17 cellular contexts compared by ENCODE assay signal in genomic region chr2:102138331-102138730, GRCh38. TPM values are rescaled to one million over a fixed set of nuclear protein-coding genes. Genes with fewer than 3 reads are reported as not detected.
DNase-seq lines count a peak whose midpoint lies in the region; ATAC-seq and TF ChIP-seq lines count a peak whose summit lies in the region.
"Had no signal": no experiment of that assay in that cellular context is flagged by ENCODE, and none has a peak within 500 bp of the region (broad histone marks: within the 10 kb centered on the region; RNA-seq: fewer than 3 reads in every experiment).

No MANE protein-coding gene starts in this region.

- no peak overlapping the region for H3K4me3 ChIP-seq in NB4 (ENCODE audit: low read depth, low read length)
- H3K4me3 ChIP-seq: HAP-1, heart left ventricle, uterus had no signal

- peaks cover 26% of the 10 kb centered on the region for H3K9me3 Mint-ChIP-seq in activated T-cell treated with anti-CD3 and anti-CD28 coated beads, Interleukin-2, amount 50 U/mL, for 4 hours
- H3K9me3 Mint-ChIP-seq in activated naive CD8-positive, alpha-beta T cell treated with anti-CD3 and anti-CD28 coated beads, Interleukin-2, amount 50 U/mL, for 24 hours: peaks cover 27% of the 10 kb centered on the region
- no peaks in the 10 kb centered on the region for H3K9me3 Mint-ChIP-seq in stimulated activated effector memory CD8-positive, alpha-beta T cell treated with anti-CD3 and anti-CD28 coated beads, Interleukin-12 subunit alpha, Interleukin-12 subunit beta, amount 100 ng/mL, for 72 hours
- H3K9me3 Mint-ChIP-seq in stimulated activated naive B cell treated with anti-CD40 and anti-IgM and Interleukin-4, amounts not matched to agents 10 μg/mL and 1 μg/mL and 100 μg/mL, for 72 hours: peaks cover 7 to 9% of the 10 kb centered on the region in 2 donors

- peaks cover 43% of the 10 kb centered on the region for H3K4me1 Mint-ChIP-seq in activated T-cell treated with anti-CD3 and anti-CD28 coated beads, Interleukin-2, amount 50 U/mL, for 4 hours (ENCODE audit: low read depth)
- peaks cover 57% of the 10 kb centered on the region for H3K4me1 Mint-ChIP-seq in activated naive CD8-positive, alpha-beta T cell treated with anti-CD3 and anti-CD28 coated beads, Interleukin-2, amount 50 U/mL, for 24 hours
- peaks cover 47% of the 10 kb centered on the region for H3K4me1 Mint-ChIP-seq in stimulated activated effector memory CD8-positive, alpha-beta T cell treated with anti-CD3 and anti-CD28 coated beads, Interleukin-12 subunit alpha, Interleukin-12 subunit beta, amount 100 ng/mL, for 72 hours
- peaks cover 10 to 15% of the 10 kb centered on the region in 2 donors for H3K4me1 Mint-ChIP-seq in stimulated activated naive B cell treated with anti-CD40 and anti-IgM and Interleukin-4, amounts not matched to agents 10 μg/mL and 1 μg/mL and 100 μg/mL, for 72 hours

- H3K27me3 Mint-ChIP-seq in activated T-cell treated with anti-CD3 and anti-CD28 coated beads, Interleukin-2, amount 50 U/mL, for 4 hours (ENCODE audit: low read depth): peaks cover 20% of the 10 kb centered on the region
- peaks cover 36% of the 10 kb centered on the region for H3K27me3 Mint-ChIP-seq in activated naive CD8-positive, alpha-beta T cell treated with anti-CD3 and anti-CD28 coated beads, Interleukin-2, amount 50 U/mL, for 24 hours
- peaks cover 37 to 39% of the 10 kb centered on the region in 2 donors for H3K27me3 Mint-ChIP-seq in stimulated activated naive B cell treated with anti-CD40 and anti-IgM and Interleukin-4, amounts not matched to agents 10 μg/mL and 1 μg/mL and 100 μg/mL, for 72 hours

- H3K36me3 Mint-ChIP-seq in activated T-cell treated with anti-CD3 and anti-CD28 coated beads, Interleukin-2, amount 50 U/mL, for 4 hours (ENCODE audit: insufficient read depth): peaks cover 11% of the 10 kb centered on the region
- peaks cover 22% of the 10 kb centered on the region for H3K36me3 Mint-ChIP-seq in activated naive CD8-positive, alpha-beta T cell treated with anti-CD3 and anti-CD28 coated beads, Interleukin-2, amount 50 U/mL, for 24 hours (ENCODE audit: low read depth)
- H3K36me3 Mint-ChIP-seq in stimulated activated effector memory CD8-positive, alpha-beta T cell treated with anti-CD3 and anti-CD28 coated beads, Interleukin-12 subunit alpha, Interleukin-12 subunit beta, amount 100 ng/mL, for 72 hours: peaks cover 6% of the 10 kb centered on the region
- peaks cover 4 to 5% of the 10 kb centered on the region in 2 donors for H3K36me3 Mint-ChIP-seq in stimulated activated naive B cell treated with anti-CD40 and anti-IgM and Interleukin-4, amounts not matched to agents 10 μg/mL and 1 μg/mL and 100 μg/mL, for 72 hours

- no peak for TF ChIP-seq POLR2A in NB4 (IDR thresholded peaks at IDR 0.05; ENCODE audit: extremely low read depth, insufficient read length)

- H3K4me3 Mint-ChIP-seq in activated T-cell treated with anti-CD3 and anti-CD28 coated beads, Interleukin-2, amount 50 U/mL, for 4 hours: peak overlapping the region; percentile 38
- H3K4me3 Mint-ChIP-seq in activated naive CD8-positive, alpha-beta T cell treated with anti-CD3 and anti-CD28 coated beads, Interleukin-2, amount 50 U/mL, for 24 hours: peak overlapping the region; percentile 22
- H3K4me3 Mint-ChIP-seq in stimulated activated effector memory CD8-positive, alpha-beta T cell treated with anti-CD3 and anti-CD28 coated beads, Interleukin-12 subunit alpha, Interleukin-12 subunit beta, amount 100 ng/mL, for 72 hours: no peak overlapping the region
- no peak overlapping the region for H3K4me3 Mint-ChIP-seq in stimulated activated naive B cell treated with anti-CD40 and anti-IgM and Interleukin-4, amounts not matched to agents 10 μg/mL and 1 μg/mL and 100 μg/mL, for 72 hours

- TF ChIP-seq CTCF in NB4 (IDR thresholded peaks at IDR 0.05; ENCODE audit: low read depth, low read length): no peak

- no peak for DNase-seq in activated T-cell treated with anti-CD3 and anti-CD28 coated beads, Interleukin-2, amount 50 U/mL, for 4 hours
- DNase-seq in activated T-cell treated with anti-CD3 and anti-CD28 coated beads, Interleukin-2, amount 50 U/mL, for 1 hour: no peak
- DNase-seq in NB4 (ENCODE audit: low read depth): peak; percentile 65
- no peak for DNase-seq in activated naive CD8-positive, alpha-beta T cell treated with anti-CD3 and anti-CD28 coated beads, Interleukin-2, amount 50 U/mL, for 24 hours
- no peak for DNase-seq in stimulated activated effector memory CD8-positive, alpha-beta T cell treated with anti-CD3 and anti-CD28 coated beads, Interleukin-12 subunit alpha, Interleukin-12 subunit beta, amount 100 ng/mL, for 72 hours (ENCODE audit: low spot score in 2 of 2)
- no peak for DNase-seq in GOT3 (lab: John Stamatoyannopoulos, UW)
- DNase-seq in stimulated activated naive B cell treated with anti-CD40 and anti-IgM and Interleukin-4, amounts not matched to agents 10 μg/mL and 1 μg/mL and 100 μg/mL, for 72 hours: no peak
- DNase-seq: caudate nucleus; effector CD4-positive, alpha-beta T cell; heart left ventricle; islet precursor cell; NCI-H2081 treated with DMSO at 0.1 percent for 48 hours; NCI-H69; uterus had no signal

- peak overlapping the region; percentile 84 for H3K27ac Mint-ChIP-seq in activated naive CD8-positive, alpha-beta T cell treated with anti-CD3 and anti-CD28 coated beads, Interleukin-2, amount 50 U/mL, for 24 hours
- peak overlapping the region; percentile 1 for H3K27ac Mint-ChIP-seq in stimulated activated effector memory CD8-positive, alpha-beta T cell treated with anti-CD3 and anti-CD28 coated beads, Interleukin-12 subunit alpha, Interleukin-12 subunit beta, amount 100 ng/mL, for 72 hours
- H3K27ac Mint-ChIP-seq in stimulated activated naive B cell treated with anti-CD40 and anti-IgM and Interleukin-4, amounts not matched to agents 10 μg/mL and 1 μg/mL and 100 μg/mL, for 72 hours: no peak overlapping the region

- peak; percentile 10 to 23 for ATAC-seq in activated T-cell treated with anti-CD3 and anti-CD28 coated beads, Interleukin-2, amount 50 U/mL, for 4 hours
- ATAC-seq in activated naive CD8-positive, alpha-beta T cell treated with anti-CD3 and anti-CD28 coated beads, Interleukin-2, amount 50 U/mL, for 24 hours: peak; percentile 12
- peak; percentile 44 for ATAC-seq in stimulated activated effector memory CD8-positive, alpha-beta T cell treated with anti-CD3 and anti-CD28 coated beads, Interleukin-12 subunit alpha, Interleukin-12 subunit beta, amount 100 ng/mL, for 72 hours
- no peak for ATAC-seq in stimulated activated naive B cell treated with anti-CD40 and anti-IgM and Interleukin-4, amounts not matched to agents 10 μg/mL and 1 μg/mL and 100 μg/mL, for 72 hours (replicated peaks)
- no peak for ATAC-seq in GM21447 (IDR thresholded peaks at IDR 0.05; ENCODE audit: unreplicated experiment)
- ATAC-seq: heart left ventricle had no signal

RNA-seq across cellular contexts. Expression of gene IL1R1, which starts 4.2 kb away (rescaled TPM):
- total RNA-seq in activated T-cell treated with anti-CD3 and anti-CD28 coated beads, Interleukin-2, amount 50 U/mL, for 4 hours: 10 to 100 TPM; 19.6 to 33.5 (median 21.3) TPM

RNA-seq across cellular contexts. Expression of gene IL1RL2, which starts 48.5 kb away (rescaled TPM):
- total RNA-seq in activated T-cell treated with anti-CD3 and anti-CD28 coated beads, Interleukin-2, amount 50 U/mL, for 4 hours: under 1 TPM; 0.29 to 0.99 (median 0.60) TPM
- total RNA-seq: M059J had no signal

Comparison
In these comparisons a context has a peak if more than half of its experiments do, and no peak if none do; other contexts are left out.
1. ATAC-seq: peak in activated T-cell treated with anti-CD3 and anti-CD28 coated beads, Interleukin-2, amount 50 U/mL, for 4 hours (2 of 2), activated naive CD8-positive, alpha-beta T cell treated with anti-CD3 and anti-CD28 coated beads, Interleukin-2, amount 50 U/mL, for 24 hours (single experiment) and stimulated activated effector memory CD8-positive, alpha-beta T cell treated with anti-CD3 and anti-CD28 coated beads, Interleukin-12 subunit alpha, Interleukin-12 subunit beta, amount 100 ng/mL, for 72 hours (single experiment); none in stimulated activated naive B cell treated with anti-CD40 and anti-IgM and Interleukin-4, amounts not matched to agents 10 μg/mL and 1 μg/mL and 100 μg/mL, for 72 hours (0 of 2) and GM21447 (single experiment).
2. H3K4me3 Mint-ChIP-seq: peak in activated T-cell treated with anti-CD3 and anti-CD28 coated beads, Interleukin-2, amount 50 U/mL, for 4 hours (single experiment) and activated naive CD8-positive, alpha-beta T cell treated with anti-CD3 and anti-CD28 coated beads, Interleukin-2, amount 50 U/mL, for 24 hours (single experiment); none in stimulated activated effector memory CD8-positive, alpha-beta T cell treated with anti-CD3 and anti-CD28 coated beads, Interleukin-12 subunit alpha, Interleukin-12 subunit beta, amount 100 ng/mL, for 72 hours (single experiment) and stimulated activated naive B cell treated with anti-CD40 and anti-IgM and Interleukin-4, amounts not matched to agents 10 μg/mL and 1 μg/mL and 100 μg/mL, for 72 hours (0 of 2).